In genomic region chr19:35236638-35237400, GRCh38 we compare ENCODE assay signal across 16 cellular contexts. TPM values are rescaled to one million over a fixed set of nuclear protein-coding genes. Genes with fewer than 3 reads are reported as not detected.
DNase-seq lines count a peak whose midpoint lies in the region; ATAC-seq, FAIRE-seq and TF ChIP-seq lines count a peak whose summit lies in the region.
"Had no signal": no experiment of that assay in that cellular context is flagged by ENCODE, and none has a peak within 500 bp of the region (broad histone marks: within the 10 kb centered on the region; RNA-seq: fewer than 3 reads in every experiment).

No MANE protein-coding gene starts in this region.

- CTCF ChIA-PET in GM12878 (lab: Yijun Ruan, JAX), result interaction anchor here (1.0 to 1.3 kb wide), 6 partner anchors 29 to 312 kb away, joined by 3 to 5 read pairs (median 3); partner anchors contain the start of gene FXYD7

- no peaks in the 10 kb centered on the region for H3K79me2 ChIP-seq in GM12878 (ENCODE audit: control insufficient read depth, insufficient read depth, low read length)

- no peak for TF ChIP-seq EP300 in GM12878 (IDR thresholded peaks at IDR 0.05; ENCODE audit: borderline replicate concordance in 1 of 2, control insufficient read depth in 1 of 2, low read depth in 2 of 2, low read length in 2 of 2)

- in situ Hi-C loops in GM12878 (cut with MboI), result no loop called here

- 75 to 85% (median 76%) methylated on average over 6 of the region's 6 CpGs for WGBS in heart left ventricle, 4 donors
- WGBS in GM12878 (ENCODE audit: insufficient coverage, insufficient replicate concordance, low lambda C conversion rate, missing lambda C conversion rate), result 50% methylated on average over 6 of the region's 6 CpGs

- SMC1A ChIA-PET in GM12878 (lab: Charles Lee; ENCODE audit: uncharacterized antibody, unreplicated experiment), result interaction anchor here (0.7 to 1.1 kb wide), 7 partner anchors 11 to 95 kb away, joined by 3 to 4 read pairs (median 3); no protein-coding TSS in a partner anchor

- TF ChIP-seq POLR2A in heart left ventricle (IDR thresholded peaks at IDR 0.05) (no peak), GM12878 (IDR thresholded peaks at IDR 0.05; ENCODE audit: low read depth, low read length) (no peak)

- POLR2A ChIA-PET in GM12878 (lab: Charles Lee), result interaction anchor here (0.7 to 1.1 kb wide), 4 partner anchors 34 to 279 kb away, joined by 3 to 8 read pairs (median 3); partner anchors contain the start of gene FXYD5

- H3K36me3 ChIP-seq in cardiac muscle cell (no peaks in the 10 kb centered on the region), heart left ventricle (no peaks in the 10 kb centered on the region), GM12878 (ENCODE audit: control insufficient read depth in 2 of 2, insufficient read depth in 2 of 2, low read length in 1 of 2) (no peaks in the 10 kb centered on the region), upper lobe of right lung (no peaks in the 10 kb centered on the region)

- RAD21 ChIA-PET in GM12878 (lab: Charles Lee; ENCODE audit: unreplicated experiment), result interaction anchor here (0.9 to 1.8 kb wide), 6 partner anchors 28 to 258 kb away, joined by 3 to 6 read pairs (median 3); no protein-coding TSS in a partner anchor

- TF ChIP-seq RAD21 in GM12878 (IDR thresholded peaks at IDR 0.05; ENCODE audit: insufficient read depth, low read depth, low read length), result peak; percentile 8; the same call in 1 of the 2 replicates

- H2AFZ ChIP-seq in GM12878 (ENCODE audit: control insufficient read depth, low read depth, low read length), result no peak overlapping the region
- H2AFZ ChIP-seq: PC-9 had no signal

- H3K27me3 ChIP-seq in cardiac muscle cell (no peaks in the 10 kb centered on the region), heart left ventricle (no peaks in the 10 kb centered on the region), GM12878 (replicated peaks in 1 of 2; ENCODE audit: control insufficient read depth in 2 of 2, insufficient read depth in 2 of 2, low read length in 1 of 2) (no peaks in the 10 kb centered on the region), upper lobe of right lung (no peaks in the 10 kb centered on the region)

- no peak overlapping the region for H3K4me3 ChIP-seq in cardiac muscle cell
- no peak overlapping the region for H3K4me3 ChIP-seq in heart left ventricle
- no peak overlapping the region for H3K4me3 ChIP-seq in GM12878
- H3K4me3 ChIP-seq in upper lobe of right lung, result no peak overlapping the region
- H3K4me3 ChIP-seq: PC-9 had no signal

- H3K4me1 ChIP-seq in cardiac muscle cell (ENCODE audit: low read depth) (no peaks in the 10 kb centered on the region), heart left ventricle (peaks cover 0 to 15% (median 0%) of the 10 kb centered on the region in 12 donors), GM12878 (ENCODE audit: control insufficient read depth, insufficient read depth, low read length) (peaks cover 7% of the 10 kb centered on the region; the same call in 1 of the 2 replicates), upper lobe of right lung (no peaks in the 10 kb centered on the region)

- no peak overlapping the region for H3K9ac ChIP-seq in GM12878 (ENCODE audit: control insufficient read depth, insufficient read depth, low read length)

- no peak for FAIRE-seq in GM12878 (lab: Jason Lieb, UNC)

- intact Hi-C loops in heart left ventricle (cut with DNase I) (no loop called here), GM12878 (cut with micrococcal nuclease; ENCODE audit: unreplicated experiment) (no loop called here), upper lobe of right lung (cut with DNase I) (no loop called here)

- H3K9me3 ChIP-seq in cardiac muscle cell (ENCODE audit: low read depth), result no peaks in the 10 kb centered on the region
- H3K9me3 ChIP-seq in heart left ventricle, result peaks cover 0 to 14% (median 5%) of the 10 kb centered on the region in 12 donors
- H3K9me3 ChIP-seq in GM12878 (replicated peaks; ENCODE audit: control insufficient read depth, insufficient read depth, low read length), result peaks cover 3% of the 10 kb centered on the region; the same call in 1 of the 3 replicates
- peaks cover 7% of the 10 kb centered on the region for H3K9me3 ChIP-seq in upper lobe of right lung

- no TSS peak for BruUV-seq in GM12878 (replicated peaks; lab: Mats Ljungman, UMichigan)

- ATAC-seq in heart left ventricle (no peak), GM12878 (peak; percentile 64), upper lobe of right lung (peak; percentile 42), GM18519 (IDR thresholded peaks at IDR 0.05; ENCODE audit: low FRiP score, unreplicated experiment) (no peak), HG03196 (IDR thresholded peaks at IDR 0.05; ENCODE audit: unreplicated experiment) (no peak)

- DNase-seq in cardiac muscle cell (ENCODE audit: low read depth in 1 of 2, low spot score in 1 of 2), result no peak
- no peak for DNase-seq in heart left ventricle
- peak; percentile 34 for DNase-seq in MV-4-11 (lab: John Stamatoyannopoulos, UW)
- no peak for DNase-seq in GM12878 (ENCODE audit: low read depth, low spot score)
- DNase-seq in upper lobe of right lung, result no peak
- no peak for DNase-seq in stimulated activated CD4-positive, alpha-beta T cell treated with anti-CD3 and anti-CD28 coated beads, Interleukin-4, amount 100 ng/mL, for 1 hour
- DNase-seq: amniotic stem cell; NCI-H1105; nucleus accumbens; PC-9; stimulated activated CD4-positive, alpha-beta T cell treated with anti-CD3 and anti-CD28 coated beads, Interleukin-4, amount 100 ng/mL, for 24 hours had no signal

- TF ChIP-seq CTCF in cardiac muscle cell (IDR thresholded peaks at IDR 0.05; ENCODE audit: low read depth, low read length) (peak; percentile 4), heart left ventricle (IDR thresholded peaks at IDR 0.05) (peak in 3 of 12 donors; percentile 9 to 22 (median 11)), GM12878 (IDR thresholded peaks at IDR 0.05 in 2 of 3, conservative IDR thresholded peaks at IDR 0.05 in 1 of 3; ENCODE audit: control insufficient read depth in 2 of 3, extremely low read depth in 1 of 3, insufficient read depth in 1 of 3, low read depth in 3 of 3, low read length in 3 of 3) (peak in 2 of 3 experiments; percentile 24 to 25; a peak in 4 of 6 replicates), upper lobe of right lung (IDR thresholded peaks at IDR 0.05) (peak; percentile 24)

- no peak overlapping the region for H3K4me2 ChIP-seq in GM12878 (ENCODE audit: control insufficient read depth, insufficient read depth)
- H3K4me2 ChIP-seq: PC-9 had no signal

- H4K20me1 ChIP-seq in GM12878 (ENCODE audit: control insufficient read depth, insufficient read depth), result no peaks in the 10 kb centered on the region

- H3K27ac ChIP-seq in cardiac muscle cell, result no peak overlapping the region
- no peak overlapping the region for H3K27ac ChIP-seq in heart left ventricle
- no peak overlapping the region for H3K27ac ChIP-seq in GM12878 (ENCODE audit: control insufficient read depth, insufficient read depth)
- no peak overlapping the region for H3K27ac ChIP-seq in upper lobe of right lung
- H3K27ac ChIP-seq: epithelial cell of prostate, PC-9 had no signal

RNA-seq across cellular contexts. Expression of gene FAM187B, which starts 8.3 kb away (rescaled TPM):
- not detected in 2 replicates for total RNA-seq in cardiac muscle cell
- not detected in 2 replicates for polyA plus RNA-seq in cardiac muscle cell
- not detected for total RNA-seq in heart left ventricle
- polyA plus RNA-seq in heart left ventricle, result under 1 TPM in 1 of 2 donors, not detected in 1; 0.06 TPM
- total RNA-seq in GM12878 (2013; cell fraction: nucleolus; rRNA removed), result not detected in 2 replicates
- total RNA-seq in GM12878 (2014; rRNA removed), result not detected in 2 replicates
- not detected in 2 replicates for total RNA-seq in GM12878 (2014; rRNA removed; fragmentation: Illumina TruSeq; extraction: Trizol)
- not detected in 2 replicates for total RNA-seq in GM12878 (2021)
- polyA plus RNA-seq in GM12878 (2011; ENCODE audit: low read depth), result not detected
- polyA plus RNA-seq in GM12878 (2011; rRNA removed), result 0.05 TPM in 1 of 2 replicates, not detected in the other
- not detected in 2 replicates for polyA plus RNA-seq in GM12878 (2011; cell fraction: cytosol; rRNA removed)
- not detected in 2 replicates for polyA plus RNA-seq in GM12878 (2011; cell fraction: nucleus; rRNA removed)
- not detected in 2 replicates for polyA plus RNA-seq in GM12878 (2012)
- not detected in 2 replicates for polyA plus RNA-seq in GM12878 (2014; fragmentation: Illumina TruSeq; extraction: Trizol)
- polyA plus RNA-seq in GM12878 (2014; fragmentation: Nextera tagmentation; extraction: Ambion mirVana), result not detected
- not detected in 2 replicates for polyA plus RNA-seq in GM12878 (2014; rRNA removed)
- polyA plus RNA-seq in GM12878 (2016; fragmentation: Nextera tagmentation; extraction: Ambion mirVana), result not detected
- not detected in 2 replicates for polyA minus RNA-seq in GM12878 (2011; rRNA and poly(A)+ RNA removed)
- not detected in 2 replicates for polyA minus RNA-seq in GM12878 (2011; cell fraction: cytosol; rRNA and poly(A)+ RNA removed)
- polyA minus RNA-seq in GM12878 (2011; cell fraction: nucleus; rRNA and poly(A)+ RNA removed), result not detected in 2 replicates
- total RNA-seq in upper lobe of right lung, result not detected
- total RNA-seq: PC-9, temporal lobe had no signal
- polyA plus RNA-seq: immature natural killer cell had no signal

RNA-seq across cellular contexts. Expression of gene LSR, which starts 12.0 kb away (rescaled TPM):
- total RNA-seq in cardiac muscle cell, result 40.1 and 63.6 TPM in 2 replicates
- polyA plus RNA-seq in cardiac muscle cell, result 77.0 and 91.9 TPM in 2 replicates
- 1 to 10 TPM; 2.8 to 9.0 (median 5.3) TPM for total RNA-seq in heart left ventricle
- polyA plus RNA-seq in heart left ventricle, result 10 to 100 TPM in 1 of 2 donors, 1 to 10 TPM in 1; 4.8 to 10.5 TPM
- 33.1 and 34.6 TPM in 2 replicates for total RNA-seq in GM12878 (2013; cell fraction: nucleolus; rRNA removed)
- total RNA-seq in GM12878 (2014; rRNA removed), result 36.9 and 48.1 TPM in 2 replicates
- 7.5 and 14.4 TPM in 2 replicates for total RNA-seq in GM12878 (2014; rRNA removed; fragmentation: Illumina TruSeq; extraction: Trizol)
- total RNA-seq in GM12878 (2021), result 44.1 and 48.8 TPM in 2 replicates
- polyA plus RNA-seq in GM12878 (2011; ENCODE audit: low read depth), result 7.4 TPM
- polyA plus RNA-seq in GM12878 (2011; rRNA removed), result 6.1 and 24.3 TPM in 2 replicates
- polyA plus RNA-seq in GM12878 (2011; cell fraction: cytosol; rRNA removed), result 22.8 and 24.7 TPM in 2 replicates
- 64.4 and 68.8 TPM in 2 replicates for polyA plus RNA-seq in GM12878 (2011; cell fraction: nucleus; rRNA removed)
- 20.0 and 27.4 TPM in 2 replicates for polyA plus RNA-seq in GM12878 (2012)
- polyA plus RNA-seq in GM12878 (2014; fragmentation: Illumina TruSeq; extraction: Trizol), result 3.3 and 12.4 TPM in 2 replicates
- under 1 TPM; 0.26 to 0.84 TPM for polyA plus RNA-seq in GM12878 (2014; fragmentation: Nextera tagmentation; extraction: Ambion mirVana)
- polyA plus RNA-seq in GM12878 (2014; rRNA removed), result 28.3 and 37.6 TPM in 2 replicates
- polyA plus RNA-seq in GM12878 (2016; fragmentation: Nextera tagmentation; extraction: Ambion mirVana), result 10 to 100 TPM; 35.7 to 53.9 TPM
- polyA minus RNA-seq in GM12878 (2011; rRNA and poly(A)+ RNA removed), result 21.7 and 34.3 TPM in 2 replicates
- 35.6 and 45.4 TPM in 2 replicates for polyA minus RNA-seq in GM12878 (2011; cell fraction: cytosol; rRNA and poly(A)+ RNA removed)
- 41.6 and 85.2 TPM in 2 replicates for polyA minus RNA-seq in GM12878 (2011; cell fraction: nucleus; rRNA and poly(A)+ RNA removed)
- 79.1 TPM for total RNA-seq in upper lobe of right lung

RNA-seq across cellular contexts. Expression of gene USF2, which starts 31.9 kb away (rescaled TPM):
- 210 and 235 TPM in 2 replicates for total RNA-seq in cardiac muscle cell
- polyA plus RNA-seq in cardiac muscle cell, result 27.9 and 31.7 TPM in 2 replicates
- total RNA-seq in heart left ventricle, result 100 to 1,000 TPM; 138 to 201 (median 159) TPM
- polyA plus RNA-seq in heart left ventricle, result 100 to 1,000 TPM; 134 to 251 TPM
- total RNA-seq in GM12878 (2013; cell fraction: nucleolus; rRNA removed), result 101 and 123 TPM in 2 replicates
- 80.2 and 94.2 TPM in 2 replicates for total RNA-seq in GM12878 (2014; rRNA removed)
- total RNA-seq in GM12878 (2014; rRNA removed; fragmentation: Illumina TruSeq; extraction: Trizol), result 49.2 and 62.2 TPM in 2 replicates
- 131 and 143 TPM in 2 replicates for total RNA-seq in GM12878 (2021)
- 38.1 TPM for polyA plus RNA-seq in GM12878 (2011; ENCODE audit: low read depth)
- 108 and 157 TPM in 2 replicates for polyA plus RNA-seq in GM12878 (2011; rRNA removed)
- polyA plus RNA-seq in GM12878 (2011; cell fraction: cytosol; rRNA removed), result 108 and 167 TPM in 2 replicates
- polyA plus RNA-seq in GM12878 (2011; cell fraction: nucleus; rRNA removed), result 228 and 254 TPM in 2 replicates
- polyA plus RNA-seq in GM12878 (2012), result 133 and 151 TPM in 2 replicates
- 47.1 and 68.9 TPM in 2 replicates for polyA plus RNA-seq in GM12878 (2014; fragmentation: Illumina TruSeq; extraction: Trizol)
- polyA plus RNA-seq in GM12878 (2014; fragmentation: Nextera tagmentation; extraction: Ambion mirVana), result 1 to 10 TPM in 1 of 2 experiments, under 1 TPM in 1; 0.56 to 2.1 TPM
- 131 and 157 TPM in 2 replicates for polyA plus RNA-seq in GM12878 (2014; rRNA removed)
- 10 to 100 TPM; 13.4 to 13.6 TPM for polyA plus RNA-seq in GM12878 (2016; fragmentation: Nextera tagmentation; extraction: Ambion mirVana)
- 84.5 and 85.5 TPM in 2 replicates for polyA minus RNA-seq in GM12878 (2011; rRNA and poly(A)+ RNA removed)
- 46.8 and 58.7 TPM in 2 replicates for polyA minus RNA-seq in GM12878 (2011; cell fraction: cytosol; rRNA and poly(A)+ RNA removed)
- polyA minus RNA-seq in GM12878 (2011; cell fraction: nucleus; rRNA and poly(A)+ RNA removed), result 33.0 and 57.6 TPM in 2 replicates
- 152 TPM for total RNA-seq in upper lobe of right lung

RNA-seq across cellular contexts. Expression of gene HAMP, which starts 45.5 kb away (rescaled TPM):
- 2.5 and 3.7 TPM in 2 replicates for total RNA-seq in cardiac muscle cell
- polyA plus RNA-seq in cardiac muscle cell, result 10.6 and 25.6 TPM in 2 replicates
- total RNA-seq in heart left ventricle, result 1 to 10 TPM in 2 of 9 donors, under 1 TPM in 2, not detected in 5; 0.19 to 2.4 (median 1.1) TPM
- 10 to 100 TPM in 1 of 2 donors, not detected in 1; 22.0 TPM for polyA plus RNA-seq in heart left ventricle
- total RNA-seq in GM12878 (2013; cell fraction: nucleolus; rRNA removed), result 0.17 TPM in 1 of 2 replicates, not detected in the other
- total RNA-seq in GM12878 (2014; rRNA removed), result 0.45 TPM in 1 of 2 replicates, not detected in the other
- 0.36 TPM in 1 of 2 replicates, not detected in the other for total RNA-seq in GM12878 (2014; rRNA removed; fragmentation: Illumina TruSeq; extraction: Trizol)
- total RNA-seq in GM12878 (2021), result not detected in 2 replicates
- 0.31 TPM for polyA plus RNA-seq in GM12878 (2011; ENCODE audit: low read depth)
- polyA plus RNA-seq in GM12878 (2011; rRNA removed), result 0.03 TPM in 1 of 2 replicates, not detected in the other
- 0.15 TPM in 1 of 2 replicates, not detected in the other for polyA plus RNA-seq in GM12878 (2011; cell fraction: cytosol; rRNA removed)
- 0.42 and 0.45 TPM in 2 replicates for polyA plus RNA-seq in GM12878 (2011; cell fraction: nucleus; rRNA removed)
- 0.17 and 0.26 TPM in 2 replicates for polyA plus RNA-seq in GM12878 (2012)
- 0.10 TPM in 1 of 2 replicates, not detected in the other for polyA plus RNA-seq in GM12878 (2014; fragmentation: Illumina TruSeq; extraction: Trizol)
- polyA plus RNA-seq in GM12878 (2014; fragmentation: Nextera tagmentation; extraction: Ambion mirVana), result under 1 TPM; 0.58 to 0.71 TPM
- polyA plus RNA-seq in GM12878 (2014; rRNA removed), result 0.53 TPM in 1 of 2 replicates, not detected in the other
- polyA plus RNA-seq in GM12878 (2016; fragmentation: Nextera tagmentation; extraction: Ambion mirVana), result under 1 TPM; 0.23 to 0.63 TPM
- 0.07 and 0.15 TPM in 2 replicates for polyA minus RNA-seq in GM12878 (2011; rRNA and poly(A)+ RNA removed)
- polyA minus RNA-seq in GM12878 (2011; cell fraction: cytosol; rRNA and poly(A)+ RNA removed), result not detected in 2 replicates
- 0.24 and 0.77 TPM in 2 replicates for polyA minus RNA-seq in GM12878 (2011; cell fraction: nucleus; rRNA and poly(A)+ RNA removed)
- total RNA-seq in upper lobe of right lung, result 1.5 TPM
- total RNA-seq: temporal lobe had no signal

RNA-seq across cellular contexts. Expression of gene MAG, which starts 55.1 kb away (rescaled TPM):
- total RNA-seq in cardiac muscle cell (2.1 and 2.4 TPM in 2 replicates), heart left ventricle (under 1 TPM in 1 of 9 donors, not detected in 8; 0.72 TPM), GM12878 (2014; rRNA removed) (0.11 and 0.17 TPM in 2 replicates), GM12878 (2014; rRNA removed; fragmentation: Illumina TruSeq; extraction: Trizol) (0.05 and 0.09 TPM in 2 replicates), GM12878 (2021) (0.27 and 0.56 TPM in 2 replicates), upper lobe of right lung (not detected)
- polyA plus RNA-seq in cardiac muscle cell (1.2 and 1.3 TPM in 2 replicates), heart left ventricle (under 1 TPM in 1 of 2 donors, not detected in 1; 0.30 TPM), GM12878 (2011; rRNA removed) (0.03 and 0.23 TPM in 2 replicates), GM12878 (2014; fragmentation: Illumina TruSeq; extraction: Trizol) (0.06 TPM in 2 replicates), GM12878 (2014; fragmentation: Nextera tagmentation; extraction: Ambion mirVana) (not detected), GM12878 (2014; rRNA removed) (0.63 and 0.82 TPM in 2 replicates), GM12878 (2016; fragmentation: Nextera tagmentation; extraction: Ambion mirVana) (under 1 TPM; 0.16 to 0.23 TPM)
- 1.0 and 2.8 TPM in 2 replicates for total RNA-seq in GM12878 (2013; cell fraction: nucleolus; rRNA removed)
- polyA plus RNA-seq in GM12878 (2011; ENCODE audit: low read depth), result not detected
- 0.10 and 0.13 TPM in 2 replicates for polyA plus RNA-seq in GM12878 (2011; cell fraction: cytosol; rRNA removed)
- 0.26 and 0.28 TPM in 2 replicates for polyA plus RNA-seq in GM12878 (2011; cell fraction: nucleus; rRNA removed)
- 0.11 TPM in 1 of 2 replicates, not detected in the other for polyA plus RNA-seq in GM12878 (2012)
- 0.10 and 0.22 TPM in 2 replicates for polyA minus RNA-seq in GM12878 (2011; rRNA and poly(A)+ RNA removed)
- 0.53 TPM in 1 of 2 replicates, not detected in the other for polyA minus RNA-seq in GM12878 (2011; cell fraction: cytosol; rRNA and poly(A)+ RNA removed)
- not detected in 2 replicates for polyA minus RNA-seq in GM12878 (2011; cell fraction: nucleus; rRNA and poly(A)+ RNA removed)
- polyA plus RNA-seq: immature natural killer cell had no signal

Comparison
In these comparisons a context has a peak if more than half of its experiments do, and no peak if none do; other contexts are left out.
1. ATAC-seq: peak in GM12878 (single experiment) and upper lobe of right lung (single experiment); none in heart left ventricle (0 of 4), GM18519 (single experiment) and HG03196 (single experiment).